Comparison of ENCODE assay signal across 21 cellular contexts in genomic region chr13:26200811-26201210, GRCh38.
"Had no signal": no experiment of that assay in that cellular context is flagged by ENCODE, and none has a peak within 500 bp of the region (broad histone marks: within the 10 kb centered on the region; RNA-seq: fewer than 3 reads in every experiment).

No MANE protein-coding gene starts in this region.

- DNase-seq: hypothalamus; islet precursor cell; left ventricle myocardium inferior; midbrain; mucosa of descending colon; naive thymus-derived CD4-positive, alpha-beta T cell; nucleus accumbens; pancreas; posterior cingulate gyrus; retina; right cardiac atrium; stimulated activated CD4-positive, alpha-beta T cell treated with anti-CD3 and anti-CD28 coated beads, Interleukin-4, amount 100 ng/mL, for 24 hours; stimulated activated naive CD4-positive, alpha-beta T cell; tibial artery; trophoblast cell; upper lobe of right lung had no signal

- H3K27me3 ChIP-seq: pancreas, suprapubic skin, tibial artery, upper lobe of right lung had no signal

- H3K9me3 ChIP-seq: pancreas, prostate gland, suprapubic skin had no signal

- H3K4me1 ChIP-seq: prostate gland, suprapubic skin, upper lobe of right lung had no signal

- H3K36me3 ChIP-seq: pancreas, prostate gland, suprapubic skin, thoracic aorta, upper lobe of right lung had no signal

- H3K4me3 ChIP-seq: left ventricle myocardium inferior, lung, mucosa of descending colon, pancreas, prostate gland, skin epidermis, suprapubic skin, thoracic aorta, tibial artery, upper lobe of right lung had no signal

- H3K27ac ChIP-seq: left ventricle myocardium inferior, pancreas, prostate gland, skin epidermis, suprapubic skin, thoracic aorta, upper lobe of right lung had no signal
